Comparison of ENCODE assay signal across 8 cellular contexts in genomic region chr5:98769006-98769255, GRCh38. TPM values are rescaled to one million over a fixed set of nuclear protein-coding genes. Genes with fewer than 3 reads are reported as not detected.
DNase-seq lines count a peak whose midpoint lies in the region; ATAC-seq, FAIRE-seq and TF ChIP-seq lines count a peak whose summit lies in the region.

No MANE protein-coding gene starts in this region.

- peaks cover 0 to 4% (median 0%) of the 10 kb centered on the region in 7 donors for H3K9me3 Mint-ChIP-seq in CD4-positive, CD25-positive, alpha-beta regulatory T cell

- peaks cover 56% of the 10 kb centered on the region for H3K4me1 ChIP-seq in CD4-positive, CD25-positive, alpha-beta regulatory T cell (ENCODE audit: control insufficient read depth, insufficient read depth, low read length, poor library complexity, severe bottlenecking)
- H3K4me1 ChIP-seq in PC-3 (ENCODE audit: insufficient read depth, low read length) (peaks cover 13% of the 10 kb centered on the region), small intestine (ENCODE audit: control insufficient read depth in 2 of 2, insufficient read depth in 1 of 2, low read depth in 1 of 2, low read length in 1 of 2) (no peaks in the 10 kb centered on the region)

- no peak for ATAC-seq in CD4-positive, CD25-positive, alpha-beta regulatory T cell (ENCODE audit: low read depth in 2 of 2)
- no peak for ATAC-seq in PC-3
- ATAC-seq in HG02852 (IDR thresholded peaks at IDR 0.05; ENCODE audit: unreplicated experiment) = no peak

- H3K27me3 ChIP-seq in CD4-positive, CD25-positive, alpha-beta regulatory T cell (ENCODE audit: control insufficient read depth, insufficient read depth, low read length) = peaks cover 35% of the 10 kb centered on the region
- H3K27me3 ChIP-seq in PC-3 (ENCODE audit: low read length) (no peaks in the 10 kb centered on the region), small intestine (ENCODE audit: control insufficient read depth in 2 of 2, insufficient read depth in 2 of 2, low read length in 2 of 2) (peaks cover 0 to 4% of the 10 kb centered on the region in 2 donors)

- POLR2A ChIA-PET in PC-3 (lab: Charles Lee; ENCODE audit: unreplicated experiment) = interaction anchor here (0.6 kb wide), 1 partner anchor 27 kb away, joined by 4 read pairs; no protein-coding TSS in a partner anchor

- CTCF ChIA-PET in PC-3 (lab: Charles Lee) = interaction anchor here (0.7 to 4.3 kb wide), 7 partner anchors 11 to 354 kb away, joined by 3 to 37 read pairs (median 6); no protein-coding TSS in a partner anchor

- DNase-seq in CD4-positive, CD25-positive, alpha-beta regulatory T cell = peak in 1 of 3 donors; percentile 29
- peak; percentile 46 for DNase-seq in PC-3
- DNase-seq in astrocyte of the hippocampus (ENCODE audit: low read depth, low spot score) = peak; percentile 70
- peak; percentile 52 for DNase-seq in iPS-NIHi11 (ENCODE audit: low spot score)
- peak; percentile 40 for DNase-seq in small intestine
- no peak for DNase-seq in NCI-H1092 (lab: John Stamatoyannopoulos, UW)
- no peak for DNase-seq in cerebellar cortex (ENCODE audit: low spot score)

- no peaks in the 10 kb centered on the region for H3K36me3 ChIP-seq in CD4-positive, CD25-positive, alpha-beta regulatory T cell (ENCODE audit: control insufficient read depth, insufficient read depth, low read length)
- H3K36me3 ChIP-seq in PC-3 (ENCODE audit: low read depth, low read length) (no peaks in the 10 kb centered on the region), small intestine (ENCODE audit: control insufficient read depth in 2 of 2, insufficient read depth in 2 of 2, low read length in 2 of 2) (no peaks in the 10 kb centered on the region)

- 1% methylated on average over 28 to 29 of the region's 29 CpGs for WGBS in small intestine, 3 donors

- H4K20me1 ChIP-seq in PC-3 (ENCODE audit: low read length) = no peaks in the 10 kb centered on the region

- BruUV-seq in PC-3 (replicated peaks; lab: Mats Ljungman, UMichigan) = no TSS peak

- H3K4me3 Mint-ChIP-seq in CD4-positive, CD25-positive, alpha-beta regulatory T cell = peak overlapping the region; percentile 85 to 99 (median 88)

- no peaks in the 10 kb centered on the region for H3K9me2 ChIP-seq in PC-3 (replicated peaks; ENCODE audit: low read length)

- FAIRE-seq in small intestine (lab: Jason Lieb, UNC) = no peak

- peak overlapping the region; percentile 86 for H2AFZ ChIP-seq in PC-3 (ENCODE audit: low read length)

- no peaks in the 10 kb centered on the region for H3K36me3 Mint-ChIP-seq in CD4-positive, CD25-positive, alpha-beta regulatory T cell

- peaks cover 75% of the 10 kb centered on the region for H3K27me3 Mint-ChIP-seq in CD4-positive, CD25-positive, alpha-beta regulatory T cell

- H3K27ac Mint-ChIP-seq in CD4-positive, CD25-positive, alpha-beta regulatory T cell = no peak overlapping the region

- no peak overlapping the region for H3K27ac ChIP-seq in CD4-positive, CD25-positive, alpha-beta regulatory T cell (ENCODE audit: insufficient read depth, low read length, poor library complexity, severe bottlenecking)
- no peak overlapping the region for H3K27ac ChIP-seq in PC-3 (ENCODE audit: low read length)
- peak overlapping the region in 1 of 2 donors; percentile 56 for H3K27ac ChIP-seq in small intestine (ENCODE audit: low read depth in 1 of 2, low read length in 1 of 2)

- H3K4me2 ChIP-seq in PC-3 (ENCODE audit: low read length) = peak overlapping the region; percentile 90

- peak; percentile 79 for TF ChIP-seq CTCF in PC-3 (conservative IDR thresholded peaks at IDR 0.05; ENCODE audit: low read depth, low read length)

- H3K9ac ChIP-seq in PC-3 (ENCODE audit: low read length) = peak overlapping the region; percentile 44

- H3K4me1 Mint-ChIP-seq in CD4-positive, CD25-positive, alpha-beta regulatory T cell = peaks cover 11 to 49% (median 38%) of the 10 kb centered on the region in 4 donors

- no peak overlapping the region for H3K4me3 ChIP-seq in CD4-positive, CD25-positive, alpha-beta regulatory T cell (ENCODE audit: low read depth, low read length)
- H3K4me3 ChIP-seq in PC-3 (ENCODE audit: low read length) (peak overlapping the region; percentile 89), small intestine (ENCODE audit: low read depth in 1 of 2, low read length in 2 of 2) (peak overlapping the region; percentile 56 to 64)

- H3K79me2 ChIP-seq in PC-3 (ENCODE audit: low read length) = peaks cover 22% of the 10 kb centered on the region

- no peaks in the 10 kb centered on the region for H3K9me3 ChIP-seq in CD4-positive, CD25-positive, alpha-beta regulatory T cell (ENCODE audit: control insufficient read depth in 2 of 2, low read length in 2 of 2)
- H3K9me3 ChIP-seq in PC-3 (ENCODE audit: low read length) (no peaks in the 10 kb centered on the region), small intestine (ENCODE audit: control insufficient read depth, low read depth) (no peaks in the 10 kb centered on the region)

- intact Hi-C loops in PC-3 (cut with micrococcal nuclease) = loop anchor here (5.0 kb wide), 1 partner anchor 137 kb away; no protein-coding TSS in a partner anchor

- H3F3A ChIP-seq in PC-3 (ENCODE audit: low read length, unreplicated experiment) = no peaks in the 10 kb centered on the region

RNA-seq across cellular contexts. Expression of gene RGMB, which starts 4.5 kb away (rescaled TPM):
- total RNA-seq in CD4-positive, CD25-positive, alpha-beta regulatory T cell = 27.9 TPM
- polyA plus RNA-seq in CD4-positive, CD25-positive, alpha-beta regulatory T cell = 1 to 10 TPM; 3.9 to 4.3 (median 4.3) TPM
- 31.1 and 37.3 TPM in 2 replicates for total RNA-seq in PC-3 (2014; rRNA removed)
- 10 to 100 TPM in 1 of 3 donors, 1 to 10 TPM in 2; 3.2 to 55.7 (median 3.6) TPM for polyA plus RNA-seq in small intestine

Comparison
In these comparisons a context has a peak if more than half of its experiments do, and no peak if none do; other contexts are left out.
1. DNase-seq: peak in PC-3 (single experiment), astrocyte of the hippocampus (single experiment), iPS-NIHi11 (single experiment) and small intestine (single experiment); none in NCI-H1092 (single experiment) and cerebellar cortex (single experiment).